Comparison of ENCODE assay signal across 11 cellular contexts in the genomic region with DNA sequence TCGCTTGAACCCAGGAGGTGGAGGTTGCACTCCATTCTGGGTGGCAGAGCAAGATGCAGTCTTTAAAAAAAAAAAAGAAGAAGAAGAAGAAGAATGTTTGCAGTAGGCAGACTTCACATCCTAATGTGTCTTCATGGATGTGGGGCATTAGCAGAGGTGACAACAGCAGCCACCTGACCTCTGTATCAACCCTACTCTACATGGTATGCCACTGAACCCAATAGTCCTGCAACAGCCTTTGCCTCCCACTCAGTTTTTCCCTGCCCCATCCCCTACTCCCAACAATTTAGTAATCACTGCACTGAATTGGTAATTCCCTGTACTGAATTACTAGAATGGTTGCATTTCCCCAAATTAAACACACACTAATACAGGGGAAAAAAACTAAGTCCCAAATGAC.
"Had no signal": no experiment of that assay in that cellular context is flagged by ENCODE, and none has a peak within 500 bp of the region (broad histone marks: within the 10 kb centered on the region; RNA-seq: fewer than 3 reads in every experiment).

No MANE protein-coding gene starts in this region.

- H3K27me3 ChIP-seq: adrenal gland, sigmoid colon, spleen, testis had no signal

- ATAC-seq: activated CD4-positive, CD25-positive, alpha-beta regulatory T cell treated with anti-CD3 and anti-CD28 coated beads, Interleukin-2, amount 50 U/mL, for 24 hours; stimulated activated naive CD8-positive, alpha-beta T cell treated with anti-CD3 and anti-CD28 coated beads, Interleukin-15, amount 100 ng/mL, for 72 hours had no signal

- H3K4me1 ChIP-seq: adrenal gland, testis had no signal

- DNase-seq: activated CD4-positive, alpha-beta T cell treated with anti-CD3 and anti-CD28 coated beads, Interleukin-2, amount 50 U/mL, for 1 hour; activated naive CD4-positive, alpha-beta T cell; adrenal gland; caudate nucleus; hypothalamus; sigmoid colon; spleen; stimulated activated naive CD8-positive, alpha-beta T cell treated with anti-CD3 and anti-CD28 coated beads, Interleukin-15, amount 100 ng/mL, for 72 hours; testis had no signal

- H3K9me3 ChIP-seq: adrenal gland, sigmoid colon, spleen, testis had no signal

- FAIRE-seq: colon had no signal

- H3K27ac ChIP-seq: adrenal gland, sigmoid colon, spleen, testis had no signal

- H3K4me3 ChIP-seq: adrenal gland, sigmoid colon, spleen, testis had no signal

- H3K36me3 ChIP-seq: adrenal gland, sigmoid colon, spleen had no signal
